In genomic region chr11:45227836-45228235, GRCh38 we compare ENCODE assay signal across 37 cellular contexts. TPM values are rescaled to one million over a fixed set of nuclear protein-coding genes. Genes with fewer than 3 reads are reported as not detected.
"Had no signal": no experiment of that assay in that cellular context is flagged by ENCODE, and none has a peak within 500 bp of the region (broad histone marks: within the 10 kb centered on the region; RNA-seq: fewer than 3 reads in every experiment).

No MANE protein-coding gene starts in this region.

- H3K27ac Mint-ChIP-seq: activated B cell treated with CpG ODN at 0.5 μM for 24 hours; activated CD4-positive, alpha-beta memory T cell treated with anti-CD3 and anti-CD28 coated beads for 36 hours; activated CD4-positive, alpha-beta T cell treated with anti-CD3 and anti-CD28 coated beads, Interleukin-2, amount 10 ng/mL, durations not matched to agents 24 days and 14 days; activated CD8-positive, alpha-beta T cell treated with anti-CD3 and anti-CD28 coated beads for 36 hours; activated naive CD4-positive, alpha-beta T cell treated with anti-CD3 and anti-CD28 coated beads, Interleukin-2, amount 10 ng/mL, durations not matched to agents 7 days and 5 days; activated naive CD4-positive, alpha-beta T cell treated with anti-CD3 and anti-CD28 coated beads, Interleukin-2, amount 50 U/mL, for 24 hours; activated naive CD8-positive, alpha-beta T cell; activated naive CD8-positive, alpha-beta T cell treated with anti-CD3 and anti-CD28 coated beads, Interleukin-2, amount 10 ng/mL, durations not matched to agents 7 days and 5 days; activated naive CD8-positive, alpha-beta T cell treated with anti-CD3 and anti-CD28 coated beads, Interleukin-2, amount 50 U/mL, for 24 hours; activated T-cell treated with anti-CD3 and anti-CD28 coated beads, Interleukin-2, amount 50 U/mL, for 24 hours; activated T-helper 2 cell treated with anti-CD3 and anti-CD28 coated beads, Interferon-gamma antibody, Interleukin-2, Interleukin-4, amounts not matched to agents 10 μg/mL and 5 μg/mL and 100 μg/mL, durations not matched to agents 14 hours and 24 hours and 36 hours; brain; T-helper 1 cell treated with Interleukin-12 subunit alpha and Interleukin-12 subunit beta and Interleukin-4 antibody, amounts not matched to agents 30 μg/mL and 1 μg/mL, for 36 hours; T-helper 2 cell treated with Interferon-gamma antibody and Interleukin-4, amounts not matched to agents 5 μg/mL and 100 μg/mL, for 36 hours had no signal

- H3K36me3 Mint-ChIP-seq: activated naive CD4-positive, alpha-beta T cell treated with anti-CD3 and anti-CD28 coated beads, Interleukin-2, amount 10 ng/mL, durations not matched to agents 7 days and 5 days; activated naive CD8-positive, alpha-beta T cell treated with anti-CD3 and anti-CD28 coated beads, Interleukin-2, amount 10 ng/mL, durations not matched to agents 7 days and 5 days had no signal

- DNase-seq: activated B cell treated with CpG ODN at 0.5 μM for 24 hours; activated CD4-positive, alpha-beta memory T cell treated with anti-CD3 and anti-CD28 coated beads for 36 hours; activated CD4-positive, alpha-beta T cell treated with anti-CD3 and anti-CD28 coated beads for 4 hours; activated CD4-positive, alpha-beta T cell treated with anti-CD3 and anti-CD28 coated beads, Interleukin-2, amount 10 ng/mL, durations not matched to agents 24 days and 14 days; activated CD4-positive, alpha-beta T cell treated with anti-CD3 and anti-CD28 coated beads, Interleukin-2, amount 50 U/mL, for 1 hour; activated CD4-positive, alpha-beta T cell treated with anti-CD3 and anti-CD28 coated beads, Interleukin-2, amount 50 U/mL, for 4 hours; activated CD4-positive, CD25-positive, alpha-beta regulatory T cell treated with anti-CD3 and anti-CD28 coated beads, Interleukin-2, amount 50 U/mL, for 72 hours; activated CD8-positive, alpha-beta memory T cell treated with anti-CD3 and anti-CD28 coated beads, Interleukin-2, amount 50 U/mL, for 48 hours; activated CD8-positive, alpha-beta T cell treated with anti-CD3 and anti-CD28 coated beads for 36 hours; activated effector memory CD4-positive, alpha-beta T cell treated with Interleukin-2 at 50 U/mL for 16 hours; activated gamma-delta T cell; activated naive CD4-positive, alpha-beta T cell treated with anti-CD3 and anti-CD28 coated beads, Interleukin-2, amount 10 ng/mL, durations not matched to agents 7 days and 5 days; activated naive CD4-positive, alpha-beta T cell treated with Interleukin-2 at 50 U/mL for 16 hours; activated naive CD8-positive, alpha-beta T cell treated with anti-CD3 and anti-CD28 coated beads, Interleukin-2, amount 10 ng/mL, durations not matched to agents 7 days and 5 days; activated naive CD8-positive, alpha-beta T cell treated with anti-CD3 and anti-CD28 coated beads, Interleukin-2, amount 50 U/mL, for 24 hours; activated T-cell treated with anti-CD3 and anti-CD28 coated beads, Interleukin-2, amount 50 U/mL, for 24 hours; activated T-cell treated with anti-CD3 and anti-CD28 coated beads, Interleukin-2, amount 50 U/mL, for 48 hours; amygdala; anterior cingulate cortex; caudate nucleus; cerebellar nuclear complex; SW 1271; T-helper 1 cell; T-helper 2 cell; T-helper 9 cell had no signal

- H3K9me3 ChIP-seq: ascending aorta had no signal

- H3K4me3 Mint-ChIP-seq: activated B cell treated with CpG ODN at 0.5 μM for 24 hours; activated CD4-positive, alpha-beta memory T cell treated with anti-CD3 and anti-CD28 coated beads for 36 hours; activated CD4-positive, alpha-beta T cell treated with anti-CD3 and anti-CD28 coated beads, Interleukin-2, amount 10 ng/mL, durations not matched to agents 24 days and 14 days; activated CD8-positive, alpha-beta T cell treated with anti-CD3 and anti-CD28 coated beads for 36 hours; activated naive CD4-positive, alpha-beta T cell treated with anti-CD3 and anti-CD28 coated beads, Interleukin-2, amount 10 ng/mL, durations not matched to agents 7 days and 5 days; activated naive CD4-positive, alpha-beta T cell treated with anti-CD3 and anti-CD28 coated beads, Interleukin-2, amount 50 U/mL, for 24 hours; activated naive CD8-positive, alpha-beta T cell; activated naive CD8-positive, alpha-beta T cell treated with anti-CD3 and anti-CD28 coated beads, Interleukin-2, amount 10 ng/mL, durations not matched to agents 7 days and 5 days; activated naive CD8-positive, alpha-beta T cell treated with anti-CD3 and anti-CD28 coated beads, Interleukin-2, amount 50 U/mL, for 24 hours; activated T-cell treated with anti-CD3 and anti-CD28 coated beads, Interleukin-2, amount 50 U/mL, for 24 hours; brain; central memory CD8-positive, alpha-beta T cell; T-helper 1 cell treated with Interleukin-12 subunit alpha and Interleukin-12 subunit beta and Interleukin-4 antibody, amounts not matched to agents 30 μg/mL and 1 μg/mL, for 36 hours; T-helper 2 cell treated with Interferon-gamma antibody and Interleukin-4, amounts not matched to agents 5 μg/mL and 100 μg/mL, for 36 hours had no signal

- H3K4me1 Mint-ChIP-seq: activated B cell treated with CpG ODN at 0.5 μM for 24 hours; activated CD4-positive, alpha-beta T cell treated with anti-CD3 and anti-CD28 coated beads, Interleukin-2, amount 10 ng/mL, durations not matched to agents 24 days and 14 days; activated naive CD4-positive, alpha-beta T cell treated with anti-CD3 and anti-CD28 coated beads, Interleukin-2, amount 10 ng/mL, durations not matched to agents 7 days and 5 days; activated naive CD4-positive, alpha-beta T cell treated with anti-CD3 and anti-CD28 coated beads, Interleukin-2, amount 50 U/mL, for 24 hours; activated naive CD8-positive, alpha-beta T cell treated with anti-CD3 and anti-CD28 coated beads, Interleukin-2, amount 50 U/mL, for 24 hours; brain; central memory CD8-positive, alpha-beta T cell had no signal

- H3K4me3 ChIP-seq: ascending aorta, cardiac muscle cell had no signal

- H3K27me3 Mint-ChIP-seq: activated B cell treated with CpG ODN at 0.5 μM for 24 hours; activated CD4-positive, alpha-beta memory T cell treated with anti-CD3 and anti-CD28 coated beads for 36 hours; activated CD4-positive, alpha-beta T cell treated with anti-CD3 and anti-CD28 coated beads, Interleukin-2, amount 10 ng/mL, durations not matched to agents 24 days and 14 days; activated CD8-positive, alpha-beta T cell treated with anti-CD3 and anti-CD28 coated beads for 36 hours; activated naive CD4-positive, alpha-beta T cell treated with anti-CD3 and anti-CD28 coated beads, Interleukin-2, amount 10 ng/mL, durations not matched to agents 7 days and 5 days; activated naive CD4-positive, alpha-beta T cell treated with anti-CD3 and anti-CD28 coated beads, Interleukin-2, amount 50 U/mL, for 24 hours; activated naive CD8-positive, alpha-beta T cell; activated naive CD8-positive, alpha-beta T cell treated with anti-CD3 and anti-CD28 coated beads, Interleukin-2, amount 10 ng/mL, durations not matched to agents 7 days and 5 days; activated naive CD8-positive, alpha-beta T cell treated with anti-CD3 and anti-CD28 coated beads, Interleukin-2, amount 50 U/mL, for 24 hours; activated T-cell treated with anti-CD3 and anti-CD28 coated beads, Interleukin-2, amount 50 U/mL, for 24 hours; brain; central memory CD8-positive, alpha-beta T cell had no signal

- H3K27ac ChIP-seq: ascending aorta, cardiac muscle cell, VCaP had no signal

- H3K27me3 ChIP-seq: ascending aorta, cardiac muscle cell had no signal

- H3K9me3 Mint-ChIP-seq: activated B cell treated with CpG ODN at 0.5 μM for 24 hours; activated CD4-positive, alpha-beta memory T cell treated with anti-CD3 and anti-CD28 coated beads for 36 hours; activated CD4-positive, alpha-beta T cell treated with anti-CD3 and anti-CD28 coated beads, Interleukin-2, amount 10 ng/mL, durations not matched to agents 24 days and 14 days; activated CD8-positive, alpha-beta T cell treated with anti-CD3 and anti-CD28 coated beads for 36 hours; activated naive CD4-positive, alpha-beta T cell treated with anti-CD3 and anti-CD28 coated beads, Interleukin-2, amount 10 ng/mL, durations not matched to agents 7 days and 5 days; activated naive CD4-positive, alpha-beta T cell treated with anti-CD3 and anti-CD28 coated beads, Interleukin-2, amount 50 U/mL, for 24 hours; activated naive CD8-positive, alpha-beta T cell treated with anti-CD3 and anti-CD28 coated beads, Interleukin-2, amount 10 ng/mL, durations not matched to agents 7 days and 5 days; activated naive CD8-positive, alpha-beta T cell treated with anti-CD3 and anti-CD28 coated beads, Interleukin-2, amount 50 U/mL, for 24 hours; activated T-cell treated with anti-CD3 and anti-CD28 coated beads, Interleukin-2, amount 50 U/mL, for 24 hours; activated T-helper 2 cell treated with anti-CD3 and anti-CD28 coated beads, Interferon-gamma antibody, Interleukin-2, Interleukin-4, amounts not matched to agents 10 μg/mL and 5 μg/mL and 100 μg/mL, durations not matched to agents 14 hours and 24 hours and 36 hours; central memory CD8-positive, alpha-beta T cell; T-helper 1 cell treated with Interleukin-12 subunit alpha and Interleukin-12 subunit beta and Interleukin-4 antibody, amounts not matched to agents 30 μg/mL and 1 μg/mL, for 36 hours; T-helper 2 cell treated with Interferon-gamma antibody and Interleukin-4, amounts not matched to agents 5 μg/mL and 100 μg/mL, for 36 hours had no signal

- ATAC-seq: activated CD8-positive, alpha-beta T cell treated with anti-CD3 and anti-CD28 coated beads for 36 hours; activated naive CD8-positive, alpha-beta T cell treated with anti-CD3 and anti-CD28 coated beads, Interleukin-2, amount 50 U/mL, for 24 hours had no signal

RNA-seq across cellular contexts. Expression of gene SYT13, which starts 58.3 kb away (rescaled TPM):
- total RNA-seq: activated B cell treated with CpG ODN at 0.5 μM for 24 hours; activated CD4-positive, alpha-beta memory T cell treated with anti-CD3 and anti-CD28 coated beads for 36 hours; activated CD4-positive, alpha-beta T cell treated with anti-CD3 and anti-CD28 coated beads, Interleukin-2, amount 10 ng/mL, durations not matched to agents 24 days and 14 days; activated CD8-positive, alpha-beta memory T cell treated with anti-CD3 and anti-CD28 coated beads for 36 hours; activated CD8-positive, alpha-beta T cell treated with anti-CD3 and anti-CD28 coated beads for 36 hours; activated naive CD8-positive, alpha-beta T cell treated with anti-CD3 and anti-CD28 coated beads, Interleukin-2, amount 10 ng/mL, durations not matched to agents 7 days and 5 days; activated T-helper 2 cell treated with anti-CD3 and anti-CD28 coated beads, Interferon-gamma antibody, Interleukin-2, Interleukin-4, amounts not matched to agents 10 μg/mL and 5 μg/mL and 100 μg/mL, durations not matched to agents 14 hours and 24 hours and 36 hours; ascending aorta; bronchial epithelial cell had no signal
